In the genomic region with DNA sequence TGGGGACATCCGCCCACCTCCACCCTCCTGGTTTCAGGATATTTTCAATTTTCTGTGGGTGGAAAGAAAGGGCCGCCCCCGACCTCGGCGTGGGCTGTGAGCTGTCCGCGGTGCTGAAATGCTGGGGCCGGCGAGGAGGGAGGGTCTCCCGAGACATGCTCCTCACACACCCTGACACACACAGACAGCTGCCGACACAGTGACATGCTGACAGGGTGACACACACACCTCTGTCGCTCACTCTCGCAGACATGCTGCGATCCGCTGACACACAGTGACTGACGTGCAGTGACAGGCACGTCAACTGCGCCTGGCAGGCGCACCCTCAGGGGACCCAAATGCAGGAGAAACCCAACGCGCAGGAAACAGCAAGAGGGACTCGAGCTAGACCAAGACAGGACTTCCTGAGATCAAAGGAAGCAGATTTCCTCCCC, we compare ENCODE assay signal across 1 cellular context.
A peak's percentile ranks its signal among the peaks of the same experiment; 100 is the strongest.
TF ChIP-seq lines count a peak whose summit lies in the region.

No MANE protein-coding gene starts in this region.

TF ChIP-seq in K562, 482 proteins besides CTCF, POLR2A, EP300 and RAD21 (continued from another document and continues in another):
- TF ChIP-seq, protein P1, sequence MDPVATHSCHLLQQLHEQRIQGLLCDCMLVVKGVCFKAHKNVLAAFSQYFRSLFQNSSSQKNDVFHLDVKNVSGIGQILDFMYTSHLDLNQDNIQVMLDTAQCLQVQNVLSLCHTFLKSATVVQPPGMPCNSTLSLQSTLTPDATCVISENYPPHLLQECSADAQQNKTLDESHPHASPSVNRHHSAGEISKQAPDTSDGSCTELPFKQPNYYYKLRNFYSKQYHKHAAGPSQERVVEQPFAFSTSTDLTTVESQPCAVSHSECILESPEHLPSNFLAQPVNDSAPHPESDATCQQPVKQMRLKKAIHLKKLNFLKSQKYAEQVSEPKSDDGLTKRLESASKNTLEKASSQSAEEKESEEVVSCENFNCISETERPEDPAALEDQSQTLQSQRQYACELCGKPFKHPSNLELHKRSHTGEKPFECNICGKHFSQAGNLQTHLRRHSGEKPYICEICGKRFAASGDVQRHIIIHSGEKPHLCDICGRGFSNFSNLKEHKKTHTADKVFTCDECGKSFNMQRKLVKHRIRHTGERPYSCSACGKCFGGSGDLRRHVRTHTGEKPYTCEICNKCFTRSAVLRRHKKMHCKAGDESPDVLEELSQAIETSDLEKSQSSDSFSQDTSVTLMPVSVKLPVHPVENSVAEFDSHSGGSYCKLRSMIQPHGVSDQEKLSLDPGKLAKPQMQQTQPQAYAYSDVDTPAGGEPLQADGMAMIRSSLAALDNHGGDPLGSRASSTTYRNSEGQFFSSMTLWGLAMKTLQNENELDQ (CRISPR knock-in tag; IDR thresholded peaks at IDR 0.05; ENCODE audit: borderline replicate concordance) = no peak
- TF ChIP-seq, protein P2, sequence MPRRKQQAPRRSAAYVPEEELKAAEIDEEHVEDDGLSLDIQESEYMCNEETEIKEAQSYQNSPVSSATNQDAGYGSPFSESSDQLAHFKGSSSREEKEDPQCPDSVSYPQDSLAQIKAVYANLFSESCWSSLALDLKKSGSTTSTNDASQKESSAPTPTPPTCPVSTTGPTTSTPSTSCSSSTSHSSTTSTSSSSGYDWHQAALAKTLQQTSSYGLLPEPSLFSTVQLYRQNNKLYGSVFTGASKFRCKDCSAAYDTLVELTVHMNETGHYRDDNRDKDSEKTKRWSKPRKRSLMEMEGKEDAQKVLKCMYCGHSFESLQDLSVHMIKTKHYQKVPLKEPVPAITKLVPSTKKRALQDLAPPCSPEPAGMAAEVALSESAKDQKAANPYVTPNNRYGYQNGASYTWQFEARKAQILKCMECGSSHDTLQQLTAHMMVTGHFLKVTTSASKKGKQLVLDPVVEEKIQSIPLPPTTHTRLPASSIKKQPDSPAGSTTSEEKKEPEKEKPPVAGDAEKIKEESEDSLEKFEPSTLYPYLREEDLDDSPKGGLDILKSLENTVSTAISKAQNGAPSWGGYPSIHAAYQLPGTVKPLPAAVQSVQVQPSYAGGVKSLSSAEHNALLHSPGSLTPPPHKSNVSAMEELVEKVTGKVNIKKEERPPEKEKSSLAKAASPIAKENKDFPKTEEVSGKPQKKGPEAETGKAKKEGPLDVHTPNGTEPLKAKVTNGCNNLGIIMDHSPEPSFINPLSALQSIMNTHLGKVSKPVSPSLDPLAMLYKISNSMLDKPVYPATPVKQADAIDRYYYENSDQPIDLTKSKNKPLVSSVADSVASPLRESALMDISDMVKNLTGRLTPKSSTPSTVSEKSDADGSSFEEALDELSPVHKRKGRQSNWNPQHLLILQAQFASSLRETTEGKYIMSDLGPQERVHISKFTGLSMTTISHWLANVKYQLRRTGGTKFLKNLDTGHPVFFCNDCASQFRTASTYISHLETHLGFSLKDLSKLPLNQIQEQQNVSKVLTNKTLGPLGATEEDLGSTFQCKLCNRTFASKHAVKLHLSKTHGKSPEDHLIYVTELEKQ (CRISPR knock-in tag; IDR thresholded peaks at IDR 0.05) = no peak
- no peak for TF ChIP-seq DDX20 (tag; IDR thresholded peaks at IDR 0.05; ENCODE audit: low read depth)
- no peak for TF ChIP-seq ZKSCAN1 (IDR thresholded peaks at IDR 0.05; ENCODE audit: low read depth, low read length)
- no peak for TF ChIP-seq ZNF77 (CRISPR knock-in tag; IDR thresholded peaks at IDR 0.05)
- TF ChIP-seq LARP7 (IDR thresholded peaks at IDR 0.05) = no peak
- TF ChIP-seq YY1 (IDR thresholded peaks at IDR 0.05; ENCODE audit: borderline replicate concordance in 1 of 3, control insufficient read depth in 1 of 3, extremely low read depth in 1 of 3, insufficient read depth in 3 of 3, insufficient read length in 1 of 3, insufficient replicate concordance in 2 of 3, low read depth in 1 of 3, low read length in 2 of 3) = no peak
- TF ChIP-seq, protein P3, sequence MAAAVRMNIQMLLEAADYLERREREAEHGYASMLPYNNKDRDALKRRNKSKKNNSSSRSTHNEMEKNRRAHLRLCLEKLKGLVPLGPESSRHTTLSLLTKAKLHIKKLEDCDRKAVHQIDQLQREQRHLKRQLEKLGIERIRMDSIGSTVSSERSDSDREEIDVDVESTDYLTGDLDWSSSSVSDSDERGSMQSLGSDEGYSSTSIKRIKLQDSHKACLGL (CRISPR knock-in tag; IDR thresholded peaks at IDR 0.05; ENCODE audit: borderline replicate concordance, poor library complexity, severe bottlenecking) = no peak
- TF ChIP-seq ETV6 (IDR thresholded peaks at IDR 0.05; ENCODE audit: borderline replicate concordance in 1 of 2, low read depth in 2 of 2, low read length in 1 of 2) = no peak
- TF ChIP-seq ETV6 (CRISPR knock-in tag; IDR thresholded peaks at IDR 0.05; ENCODE audit: borderline replicate concordance) = no peak
- TF ChIP-seq HDAC2 (IDR thresholded peaks at IDR 0.05) = peak; percentile 54; the same call in 1 of the 2 replicates
- no peak for TF ChIP-seq SRSF7 (optimal IDR thresholded peaks at IDR 0.05; ENCODE audit: low read depth, low read length)
- no peak for TF ChIP-seq XRCC3 (IDR thresholded peaks at IDR 0.05)
- TF ChIP-seq ESRRA (IDR thresholded peaks at IDR 0.05; ENCODE audit: borderline replicate concordance, low read depth) = no peak
- TF ChIP-seq SETDB1 (IDR thresholded peaks at IDR 0.05; ENCODE audit: low read length) = no peak
- no peak for TF ChIP-seq ZSCAN29 (IDR thresholded peaks at IDR 0.05)
- TF ChIP-seq, protein P4, sequence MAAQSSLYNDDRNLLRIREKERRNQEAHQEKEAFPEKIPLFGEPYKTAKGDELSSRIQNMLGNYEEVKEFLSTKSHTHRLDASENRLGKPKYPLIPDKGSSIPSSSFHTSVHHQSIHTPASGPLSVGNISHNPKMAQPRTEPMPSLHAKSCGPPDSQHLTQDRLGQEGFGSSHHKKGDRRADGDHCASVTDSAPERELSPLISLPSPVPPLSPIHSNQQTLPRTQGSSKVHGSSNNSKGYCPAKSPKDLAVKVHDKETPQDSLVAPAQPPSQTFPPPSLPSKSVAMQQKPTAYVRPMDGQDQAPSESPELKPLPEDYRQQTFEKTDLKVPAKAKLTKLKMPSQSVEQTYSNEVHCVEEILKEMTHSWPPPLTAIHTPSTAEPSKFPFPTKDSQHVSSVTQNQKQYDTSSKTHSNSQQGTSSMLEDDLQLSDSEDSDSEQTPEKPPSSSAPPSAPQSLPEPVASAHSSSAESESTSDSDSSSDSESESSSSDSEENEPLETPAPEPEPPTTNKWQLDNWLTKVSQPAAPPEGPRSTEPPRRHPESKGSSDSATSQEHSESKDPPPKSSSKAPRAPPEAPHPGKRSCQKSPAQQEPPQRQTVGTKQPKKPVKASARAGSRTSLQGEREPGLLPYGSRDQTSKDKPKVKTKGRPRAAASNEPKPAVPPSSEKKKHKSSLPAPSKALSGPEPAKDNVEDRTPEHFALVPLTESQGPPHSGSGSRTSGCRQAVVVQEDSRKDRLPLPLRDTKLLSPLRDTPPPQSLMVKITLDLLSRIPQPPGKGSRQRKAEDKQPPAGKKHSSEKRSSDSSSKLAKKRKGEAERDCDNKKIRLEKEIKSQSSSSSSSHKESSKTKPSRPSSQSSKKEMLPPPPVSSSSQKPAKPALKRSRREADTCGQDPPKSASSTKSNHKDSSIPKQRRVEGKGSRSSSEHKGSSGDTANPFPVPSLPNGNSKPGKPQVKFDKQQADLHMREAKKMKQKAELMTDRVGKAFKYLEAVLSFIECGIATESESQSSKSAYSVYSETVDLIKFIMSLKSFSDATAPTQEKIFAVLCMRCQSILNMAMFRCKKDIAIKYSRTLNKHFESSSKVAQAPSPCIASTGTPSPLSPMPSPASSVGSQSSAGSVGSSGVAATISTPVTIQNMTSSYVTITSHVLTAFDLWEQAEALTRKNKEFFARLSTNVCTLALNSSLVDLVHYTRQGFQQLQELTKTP (IDR thresholded peaks at IDR 0.05; ENCODE audit: low read depth in 1 of 2, partially characterized antibody in 2 of 2) = peak in 1 of 2 experiments; percentile 88
- no peak for TF ChIP-seq SOX6 (IDR thresholded peaks at IDR 0.05)
- TF ChIP-seq SMARCC2 (IDR thresholded peaks at IDR 0.05; ENCODE audit: low read depth) = no peak
- TF ChIP-seq, protein P5, sequence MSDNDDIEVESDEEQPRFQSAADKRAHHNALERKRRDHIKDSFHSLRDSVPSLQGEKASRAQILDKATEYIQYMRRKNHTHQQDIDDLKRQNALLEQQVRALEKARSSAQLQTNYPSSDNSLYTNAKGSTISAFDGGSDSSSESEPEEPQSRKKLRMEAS (CRISPR knock-in tag; IDR thresholded peaks at IDR 0.05) = peak; percentile 65
- TF ChIP-seq MEF2A (IDR thresholded peaks at IDR 0.05; ENCODE audit: control insufficient read depth, low read depth, low read length) = no peak
- TF ChIP-seq EP400 (IDR thresholded peaks at IDR 0.05) = no peak
- TF ChIP-seq, protein P6, sequence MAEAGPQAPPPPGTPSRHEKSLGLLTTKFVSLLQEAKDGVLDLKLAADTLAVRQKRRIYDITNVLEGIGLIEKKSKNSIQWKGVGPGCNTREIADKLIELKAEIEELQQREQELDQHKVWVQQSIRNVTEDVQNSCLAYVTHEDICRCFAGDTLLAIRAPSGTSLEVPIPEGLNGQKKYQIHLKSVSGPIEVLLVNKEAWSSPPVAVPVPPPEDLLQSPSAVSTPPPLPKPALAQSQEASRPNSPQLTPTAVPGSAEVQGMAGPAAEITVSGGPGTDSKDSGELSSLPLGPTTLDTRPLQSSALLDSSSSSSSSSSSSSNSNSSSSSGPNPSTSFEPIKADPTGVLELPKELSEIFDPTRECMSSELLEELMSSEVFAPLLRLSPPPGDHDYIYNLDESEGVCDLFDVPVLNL (CRISPR knock-in tag; IDR thresholded peaks at IDR 0.05; ENCODE audit: low read depth) = no peak
- TF ChIP-seq, protein P7, sequence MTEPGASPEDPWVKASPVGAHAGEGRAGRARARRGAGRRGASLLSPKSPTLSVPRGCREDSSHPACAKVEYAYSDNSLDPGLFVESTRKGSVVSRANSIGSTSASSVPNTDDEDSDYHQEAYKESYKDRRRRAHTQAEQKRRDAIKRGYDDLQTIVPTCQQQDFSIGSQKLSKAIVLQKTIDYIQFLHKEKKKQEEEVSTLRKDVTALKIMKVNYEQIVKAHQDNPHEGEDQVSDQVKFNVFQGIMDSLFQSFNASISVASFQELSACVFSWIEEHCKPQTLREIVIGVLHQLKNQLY (CRISPR knock-in tag; conservative IDR thresholded peaks at IDR 0.05) = no peak
- no peak for TF ChIP-seq ZNF436 (CRISPR knock-in tag; IDR thresholded peaks at IDR 0.05)
- TF ChIP-seq RBM22 (IDR thresholded peaks at IDR 0.05; ENCODE audit: low read depth, low read length, poor library complexity, severe bottlenecking) = no peak
- TF ChIP-seq, protein P8, sequence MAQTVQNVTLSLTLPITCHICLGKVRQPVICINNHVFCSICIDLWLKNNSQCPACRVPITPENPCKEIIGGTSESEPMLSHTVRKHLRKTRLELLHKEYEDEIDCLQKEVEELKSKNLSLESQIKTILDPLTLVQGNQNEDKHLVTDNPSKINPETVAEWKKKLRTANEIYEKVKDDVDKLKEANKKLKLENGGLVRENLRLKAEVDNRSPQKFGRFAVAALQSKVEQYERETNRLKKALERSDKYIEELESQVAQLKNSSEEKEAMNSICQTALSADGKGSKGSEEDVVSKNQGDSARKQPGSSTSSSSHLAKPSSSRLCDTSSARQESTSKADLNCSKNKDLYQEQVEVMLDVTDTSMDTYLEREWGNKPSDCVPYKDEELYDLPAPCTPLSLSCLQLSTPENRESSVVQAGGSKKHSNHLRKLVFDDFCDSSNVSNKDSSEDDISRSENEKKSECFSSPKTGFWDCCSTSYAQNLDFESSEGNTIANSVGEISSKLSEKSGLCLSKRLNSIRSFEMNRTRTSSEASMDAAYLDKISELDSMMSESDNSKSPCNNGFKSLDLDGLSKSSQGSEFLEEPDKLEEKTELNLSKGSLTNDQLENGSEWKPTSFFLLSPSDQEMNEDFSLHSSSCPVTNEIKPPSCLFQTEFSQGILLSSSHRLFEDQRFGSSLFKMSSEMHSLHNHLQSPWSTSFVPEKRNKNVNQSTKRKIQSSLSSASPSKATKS (CRISPR knock-in tag; IDR thresholded peaks at IDR 0.05) = no peak
- TF ChIP-seq, protein P9, sequence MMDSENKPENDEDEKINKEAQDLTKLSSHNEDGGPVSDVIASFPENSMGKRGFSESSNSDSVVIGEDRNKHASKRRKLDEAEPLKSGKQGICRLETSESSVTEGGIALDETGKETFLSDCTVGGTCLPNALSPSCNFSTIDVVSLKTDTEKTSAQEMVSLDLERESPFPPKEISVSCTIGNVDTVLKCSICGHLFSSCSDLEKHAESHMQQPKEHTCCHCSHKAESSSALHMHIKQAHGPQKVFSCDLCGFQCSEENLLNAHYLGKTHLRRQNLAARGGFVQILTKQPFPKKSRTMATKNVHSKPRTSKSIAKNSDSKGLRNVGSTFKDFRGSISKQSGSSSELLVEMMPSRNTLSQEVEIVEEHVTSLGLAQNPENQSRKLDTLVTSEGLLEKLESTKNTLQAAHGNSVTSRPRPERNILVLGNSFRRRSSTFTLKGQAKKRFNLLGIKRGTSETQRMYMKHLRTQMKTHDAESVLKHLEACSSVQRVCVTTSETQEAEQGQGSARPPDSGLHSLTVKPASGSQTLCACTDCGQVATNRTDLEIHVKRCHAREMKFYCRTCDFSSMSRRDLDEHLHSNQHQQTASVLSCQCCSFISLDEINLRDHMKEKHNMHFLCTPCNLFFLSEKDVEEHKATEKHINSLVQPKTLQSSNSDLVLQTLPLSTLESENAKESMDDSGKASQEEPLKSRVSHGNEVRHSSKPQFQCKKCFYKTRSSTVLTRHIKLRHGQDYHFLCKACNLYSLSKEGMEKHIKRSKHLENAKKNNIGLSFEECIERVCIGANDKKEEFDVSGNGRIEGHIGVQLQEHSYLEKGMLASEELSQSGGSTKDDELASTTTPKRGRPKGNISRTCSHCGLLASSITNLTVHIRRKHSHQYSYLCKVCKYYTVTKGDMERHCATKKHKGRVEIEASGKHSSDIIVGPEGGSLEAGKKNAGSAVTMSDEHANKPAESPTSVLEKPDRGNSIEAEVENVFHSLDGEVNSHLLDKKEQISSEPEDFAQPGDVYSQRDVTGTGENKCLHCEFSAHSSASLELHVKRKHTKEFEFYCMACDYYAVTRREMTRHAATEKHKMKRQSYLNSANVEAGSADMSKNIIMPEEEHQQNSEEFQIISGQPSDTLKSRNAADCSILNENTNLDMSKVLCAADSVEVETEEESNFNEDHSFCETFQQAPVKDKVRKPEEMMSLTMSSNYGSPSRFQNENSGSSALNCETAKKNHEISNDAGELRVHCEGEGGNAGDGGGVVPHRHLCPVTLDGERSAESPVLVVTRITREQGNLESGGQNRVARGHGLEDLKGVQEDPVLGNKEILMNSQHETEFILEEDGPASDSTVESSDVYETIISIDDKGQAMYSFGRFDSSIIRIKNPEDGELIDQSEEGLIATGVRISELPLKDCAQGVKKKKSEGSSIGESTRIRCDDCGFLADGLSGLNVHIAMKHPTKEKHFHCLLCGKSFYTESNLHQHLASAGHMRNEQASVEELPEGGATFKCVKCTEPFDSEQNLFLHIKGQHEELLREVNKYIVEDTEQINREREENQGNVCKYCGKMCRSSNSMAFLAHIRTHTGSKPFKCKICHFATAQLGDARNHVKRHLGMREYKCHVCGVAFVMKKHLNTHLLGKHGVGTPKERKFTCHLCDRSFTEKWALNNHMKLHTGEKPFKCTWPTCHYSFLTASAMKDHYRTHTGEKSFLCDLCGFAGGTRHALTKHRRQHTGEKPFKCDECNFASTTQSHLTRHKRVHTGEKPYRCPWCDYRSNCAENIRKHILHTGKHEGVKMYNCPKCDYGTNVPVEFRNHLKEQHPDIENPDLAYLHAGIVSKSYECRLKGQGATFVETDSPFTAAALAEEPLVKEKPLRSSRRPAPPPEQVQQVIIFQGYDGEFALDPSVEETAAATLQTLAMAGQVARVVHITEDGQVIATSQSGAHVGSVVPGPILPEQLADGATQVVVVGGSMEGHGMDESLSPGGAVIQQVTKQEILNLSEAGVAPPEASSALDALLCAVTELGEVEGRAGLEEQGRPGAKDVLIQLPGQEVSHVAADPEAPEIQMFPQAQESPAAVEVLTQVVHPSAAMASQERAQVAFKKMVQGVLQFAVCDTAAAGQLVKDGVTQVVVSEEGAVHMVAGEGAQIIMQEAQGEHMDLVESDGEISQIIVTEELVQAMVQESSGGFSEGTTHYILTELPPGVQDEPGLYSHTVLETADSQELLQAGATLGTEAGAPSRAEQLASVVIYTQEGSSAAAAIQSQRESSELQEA (IDR thresholded peaks at IDR 0.05; ENCODE audit: low read depth) = no peak
- no peak for TF ChIP-seq MCM7 (IDR thresholded peaks at IDR 0.05)
